ENCODE assay signal across 13 cellular contexts in the genomic region with DNA sequence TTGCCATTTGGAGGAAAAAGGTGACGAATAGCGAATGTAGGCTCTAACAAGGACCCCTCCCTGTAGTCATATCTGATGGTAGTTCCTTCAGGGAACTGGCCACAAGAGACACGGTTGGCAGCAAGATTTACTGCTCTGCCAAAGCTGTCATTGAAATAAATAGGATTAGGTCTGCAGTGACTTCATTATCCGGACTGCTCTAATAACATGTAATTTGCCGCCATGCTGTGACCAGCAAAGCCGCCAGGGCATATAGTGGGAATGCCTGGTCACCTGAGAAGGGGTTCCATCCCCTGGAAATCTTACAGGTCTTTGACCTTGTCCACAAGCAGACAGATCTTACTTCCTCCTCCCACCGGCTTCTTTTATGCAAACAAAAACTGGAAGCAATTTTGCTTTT.
"Had no signal": no experiment of that assay in that cellular context is flagged by ENCODE, and none has a peak within 500 bp of the region (broad histone marks: within the 10 kb centered on the region; RNA-seq: fewer than 3 reads in every experiment).

No MANE protein-coding gene starts in this region.

- DNase-seq: activated CD4-positive, alpha-beta memory T cell treated with anti-CD3 and anti-CD28 coated beads for 36 hours; activated CD8-positive, alpha-beta memory T cell treated with anti-CD3 and anti-CD28 coated beads, Interleukin-2, amount 10 ng/mL, durations not matched to agents 7 days and 5 days; activated naive CD4-positive, alpha-beta T cell treated with anti-CD3 and anti-CD28 coated beads, Interleukin-2, amount 10 ng/mL, durations not matched to agents 7 days and 5 days; activated T-cell treated with anti-CD3 and anti-CD28 coated beads, Interleukin-2, amount 50 U/mL, for 1 hour; hippocampal formation; left ventricle myocardium inferior; naive thymus-derived CD8-positive, alpha-beta T cell; occipital lobe; spleen; stimulated activated naive CD8-positive, alpha-beta T cell treated with anti-CD3 and anti-CD28 coated beads, Interleukin-15, amount 100 ng/mL, for 72 hours; testis had no signal

- H3K4me1 ChIP-seq: testis had no signal

- H3K4me3 Mint-ChIP-seq: activated CD4-positive, alpha-beta memory T cell treated with anti-CD3 and anti-CD28 coated beads for 36 hours; activated CD8-positive, alpha-beta memory T cell treated with anti-CD3 and anti-CD28 coated beads, Interleukin-2, amount 10 ng/mL, durations not matched to agents 7 days and 5 days; activated naive CD4-positive, alpha-beta T cell treated with anti-CD3 and anti-CD28 coated beads, Interleukin-2, amount 10 ng/mL, durations not matched to agents 7 days and 5 days; naive thymus-derived CD8-positive, alpha-beta T cell; stimulated activated naive CD8-positive, alpha-beta T cell treated with anti-CD3 and anti-CD28 coated beads, Interleukin-15, amount 100 ng/mL, for 72 hours had no signal

- H3K9me3 Mint-ChIP-seq: activated CD4-positive, alpha-beta memory T cell treated with anti-CD3 and anti-CD28 coated beads for 36 hours; activated naive CD4-positive, alpha-beta T cell treated with anti-CD3 and anti-CD28 coated beads, Interleukin-2, amount 10 ng/mL, durations not matched to agents 7 days and 5 days had no signal

- H3K9me3 ChIP-seq: testis had no signal

- H3K36me3 Mint-ChIP-seq: activated CD4-positive, alpha-beta memory T cell treated with anti-CD3 and anti-CD28 coated beads for 36 hours; activated CD8-positive, alpha-beta memory T cell treated with anti-CD3 and anti-CD28 coated beads, Interleukin-2, amount 10 ng/mL, durations not matched to agents 7 days and 5 days; activated naive CD4-positive, alpha-beta T cell treated with anti-CD3 and anti-CD28 coated beads, Interleukin-2, amount 10 ng/mL, durations not matched to agents 7 days and 5 days; naive thymus-derived CD8-positive, alpha-beta T cell had no signal

- H3K27ac ChIP-seq: cardiac muscle cell, esophagus muscularis mucosa, left ventricle myocardium inferior, spleen, testis had no signal

- H3K4me1 Mint-ChIP-seq: activated CD8-positive, alpha-beta memory T cell treated with anti-CD3 and anti-CD28 coated beads, Interleukin-2, amount 10 ng/mL, durations not matched to agents 7 days and 5 days had no signal

- H3K27ac Mint-ChIP-seq: activated CD4-positive, alpha-beta memory T cell treated with anti-CD3 and anti-CD28 coated beads for 36 hours; activated CD8-positive, alpha-beta memory T cell treated with anti-CD3 and anti-CD28 coated beads, Interleukin-2, amount 10 ng/mL, durations not matched to agents 7 days and 5 days; activated naive CD4-positive, alpha-beta T cell treated with anti-CD3 and anti-CD28 coated beads, Interleukin-2, amount 10 ng/mL, durations not matched to agents 7 days and 5 days; naive thymus-derived CD8-positive, alpha-beta T cell; stimulated activated naive CD8-positive, alpha-beta T cell treated with anti-CD3 and anti-CD28 coated beads, Interleukin-15, amount 100 ng/mL, for 72 hours had no signal

- H3K27me3 ChIP-seq: cardiac muscle cell, testis had no signal

- H3K4me3 ChIP-seq: cardiac muscle cell, esophagus muscularis mucosa, left ventricle myocardium inferior, spleen, testis had no signal

- H3K36me3 ChIP-seq: cardiac muscle cell, esophagus muscularis mucosa, left ventricle myocardium inferior, spleen had no signal
